ENCODE assay signal across 1 cellular context in genomic region chr5:55226027-55226933, GRCh38.
TF ChIP-seq lines count a peak whose summit lies in the region.

No MANE protein-coding gene starts in this region.

TF ChIP-seq in K562, 482 proteins besides CTCF, POLR2A, EP300 and RAD21 (continued from another document and continues in another):
- TF ChIP-seq RBFOX2 (IDR thresholded peaks at IDR 0.05; ENCODE audit: low read depth, low read length): peak; percentile 72
- TF ChIP-seq ATF3 (IDR thresholded peaks at IDR 0.05): no peak
- no peak for TF ChIP-seq ATF3 (CRISPR knock-in tag; conservative IDR thresholded peaks at IDR 0.05)
- TF ChIP-seq SNAPC5 (CRISPR knock-in tag; IDR thresholded peaks at IDR 0.05): no peak
- TF ChIP-seq FOXK1 (CRISPR knock-in tag; IDR thresholded peaks at IDR 0.05; ENCODE audit: borderline replicate concordance): 0 out of 2 replicates have a peak, but pooled peaks have one; percentile 39
- TF ChIP-seq CTBP1 (IDR thresholded peaks at IDR 0.05; ENCODE audit: borderline replicate concordance): peak; percentile 51
- TF ChIP-seq ZNF121 (CRISPR knock-in tag; conservative IDR thresholded peaks at IDR 0.05): no peak
- no peak for TF ChIP-seq THRA (IDR thresholded peaks at IDR 0.05)
- TF ChIP-seq ZNF277 (CRISPR knock-in tag; IDR thresholded peaks at IDR 0.05; ENCODE audit: borderline replicate concordance): no peak
- no peak for TF ChIP-seq SRF (CRISPR knock-in tag; IDR thresholded peaks at IDR 0.05)
- TF ChIP-seq ZNF232 (CRISPR knock-in tag; IDR thresholded peaks at IDR 0.05): no peak; the same call in 1 of the 2 replicates
- TF ChIP-seq, protein P1, sequence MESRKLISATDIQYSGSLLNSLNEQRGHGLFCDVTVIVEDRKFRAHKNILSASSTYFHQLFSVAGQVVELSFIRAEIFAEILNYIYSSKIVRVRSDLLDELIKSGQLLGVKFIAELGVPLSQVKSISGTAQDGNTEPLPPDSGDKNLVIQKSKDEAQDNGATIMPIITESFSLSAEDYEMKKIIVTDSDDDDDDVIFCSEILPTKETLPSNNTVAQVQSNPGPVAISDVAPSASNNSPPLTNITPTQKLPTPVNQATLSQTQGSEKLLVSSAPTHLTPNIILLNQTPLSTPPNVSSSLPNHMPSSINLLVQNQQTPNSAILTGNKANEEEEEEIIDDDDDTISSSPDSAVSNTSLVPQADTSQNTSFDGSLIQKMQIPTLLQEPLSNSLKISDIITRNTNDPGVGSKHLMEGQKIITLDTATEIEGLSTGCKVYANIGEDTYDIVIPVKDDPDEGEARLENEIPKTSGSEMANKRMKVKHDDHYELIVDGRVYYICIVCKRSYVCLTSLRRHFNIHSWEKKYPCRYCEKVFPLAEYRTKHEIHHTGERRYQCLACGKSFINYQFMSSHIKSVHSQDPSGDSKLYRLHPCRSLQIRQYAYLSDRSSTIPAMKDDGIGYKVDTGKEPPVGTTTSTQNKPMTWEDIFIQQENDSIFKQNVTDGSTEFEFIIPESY (CRISPR knock-in tag; IDR thresholded peaks at IDR 0.05): peak; percentile 47; the same call in 1 of the 2 replicates
- peak; percentile 48; the same call in 1 of the 2 replicates for TF ChIP-seq ETV5 (CRISPR knock-in tag; IDR thresholded peaks at IDR 0.05; ENCODE audit: low read depth)
- TF ChIP-seq ZNF124 (CRISPR knock-in tag; IDR thresholded peaks at IDR 0.05): no peak
- TF ChIP-seq NRF1 (conservative IDR thresholded peaks at IDR 0.05 in 1 of 2, IDR thresholded peaks at IDR 0.05 in 1 of 2): peak; percentile 84 to 87
- TF ChIP-seq ZKSCAN1 (IDR thresholded peaks at IDR 0.05; ENCODE audit: low read depth, low read length): no peak
- TF ChIP-seq, protein P2, sequence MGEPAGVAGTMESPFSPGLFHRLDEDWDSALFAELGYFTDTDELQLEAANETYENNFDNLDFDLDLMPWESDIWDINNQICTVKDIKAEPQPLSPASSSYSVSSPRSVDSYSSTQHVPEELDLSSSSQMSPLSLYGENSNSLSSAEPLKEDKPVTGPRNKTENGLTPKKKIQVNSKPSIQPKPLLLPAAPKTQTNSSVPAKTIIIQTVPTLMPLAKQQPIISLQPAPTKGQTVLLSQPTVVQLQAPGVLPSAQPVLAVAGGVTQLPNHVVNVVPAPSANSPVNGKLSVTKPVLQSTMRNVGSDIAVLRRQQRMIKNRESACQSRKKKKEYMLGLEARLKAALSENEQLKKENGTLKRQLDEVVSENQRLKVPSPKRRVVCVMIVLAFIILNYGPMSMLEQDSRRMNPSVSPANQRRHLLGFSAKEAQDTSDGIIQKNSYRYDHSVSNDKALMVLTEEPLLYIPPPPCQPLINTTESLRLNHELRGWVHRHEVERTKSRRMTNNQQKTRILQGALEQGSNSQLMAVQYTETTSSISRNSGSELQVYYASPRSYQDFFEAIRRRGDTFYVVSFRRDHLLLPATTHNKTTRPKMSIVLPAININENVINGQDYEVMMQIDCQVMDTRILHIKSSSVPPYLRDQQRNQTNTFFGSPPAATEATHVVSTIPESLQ (CRISPR knock-in tag; IDR thresholded peaks at IDR 0.05): 0 out of 2 replicates have a peak, but pooled peaks have one; percentile 44
- TF ChIP-seq, protein P3, sequence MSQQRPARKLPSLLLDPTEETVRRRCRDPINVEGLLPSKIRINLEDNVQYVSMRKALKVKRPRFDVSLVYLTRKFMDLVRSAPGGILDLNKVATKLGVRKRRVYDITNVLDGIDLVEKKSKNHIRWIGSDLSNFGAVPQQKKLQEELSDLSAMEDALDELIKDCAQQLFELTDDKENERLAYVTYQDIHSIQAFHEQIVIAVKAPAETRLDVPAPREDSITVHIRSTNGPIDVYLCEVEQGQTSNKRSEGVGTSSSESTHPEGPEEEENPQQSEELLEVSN (IDR thresholded peaks at IDR 0.05; ENCODE audit: borderline replicate concordance in 1 of 2, extremely low read depth in 1 of 2, insufficient read depth in 1 of 2, insufficient read length in 1 of 2, low read depth in 1 of 2, low read length in 1 of 2, poor library complexity in 1 of 2, severe bottlenecking in 1 of 2): peak in 1 of 2 experiments; percentile 91
- TF ChIP-seq ZNF3 (CRISPR knock-in tag; IDR thresholded peaks at IDR 0.05): no peak
- no peak for TF ChIP-seq GATAD2B (IDR thresholded peaks at IDR 0.05; ENCODE audit: borderline replicate concordance)
- TF ChIP-seq ZNF561 (CRISPR knock-in tag; conservative IDR thresholded peaks at IDR 0.05): no peak
- TF ChIP-seq, protein P4, sequence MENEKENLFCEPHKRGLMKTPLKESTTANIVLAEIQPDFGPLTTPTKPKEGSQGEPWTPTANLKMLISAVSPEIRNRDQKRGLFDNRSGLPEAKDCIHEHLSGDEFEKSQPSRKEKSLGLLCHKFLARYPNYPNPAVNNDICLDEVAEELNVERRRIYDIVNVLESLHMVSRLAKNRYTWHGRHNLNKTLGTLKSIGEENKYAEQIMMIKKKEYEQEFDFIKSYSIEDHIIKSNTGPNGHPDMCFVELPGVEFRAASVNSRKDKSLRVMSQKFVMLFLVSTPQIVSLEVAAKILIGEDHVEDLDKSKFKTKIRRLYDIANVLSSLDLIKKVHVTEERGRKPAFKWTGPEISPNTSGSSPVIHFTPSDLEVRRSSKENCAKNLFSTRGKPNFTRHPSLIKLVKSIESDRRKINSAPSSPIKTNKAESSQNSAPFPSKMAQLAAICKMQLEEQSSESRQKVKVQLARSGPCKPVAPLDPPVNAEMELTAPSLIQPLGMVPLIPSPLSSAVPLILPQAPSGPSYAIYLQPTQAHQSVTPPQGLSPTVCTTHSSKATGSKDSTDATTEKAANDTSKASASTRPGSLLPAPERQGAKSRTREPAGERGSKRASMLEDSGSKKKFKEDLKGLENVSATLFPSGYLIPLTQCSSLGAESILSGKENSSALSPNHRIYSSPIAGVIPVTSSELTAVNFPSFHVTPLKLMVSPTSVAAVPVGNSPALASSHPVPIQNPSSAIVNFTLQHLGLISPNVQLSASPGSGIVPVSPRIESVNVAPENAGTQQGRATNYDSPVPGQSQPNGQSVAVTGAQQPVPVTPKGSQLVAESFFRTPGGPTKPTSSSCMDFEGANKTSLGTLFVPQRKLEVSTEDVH (IDR thresholded peaks at IDR 0.05; ENCODE audit: low read depth, partially characterized antibody): no peak
- no peak for TF ChIP-seq ARID1B (IDR thresholded peaks at IDR 0.05)
- no peak for TF ChIP-seq ZNF280B (CRISPR knock-in tag; IDR thresholded peaks at IDR 0.05)
- no peak for TF ChIP-seq ZEB2 (IDR thresholded peaks at IDR 0.05)
- no peak for TF ChIP-seq NR2F6 (CRISPR knock-in tag; IDR thresholded peaks at IDR 0.05)
- no peak for TF ChIP-seq PRPF4 (IDR thresholded peaks at IDR 0.05; ENCODE audit: insufficient read depth, low read depth, low read length, poor library complexity, severe bottlenecking)
- no peak for TF ChIP-seq THRAP3 (IDR thresholded peaks at IDR 0.05; ENCODE audit: borderline replicate concordance)
- TF ChIP-seq, protein P5, sequence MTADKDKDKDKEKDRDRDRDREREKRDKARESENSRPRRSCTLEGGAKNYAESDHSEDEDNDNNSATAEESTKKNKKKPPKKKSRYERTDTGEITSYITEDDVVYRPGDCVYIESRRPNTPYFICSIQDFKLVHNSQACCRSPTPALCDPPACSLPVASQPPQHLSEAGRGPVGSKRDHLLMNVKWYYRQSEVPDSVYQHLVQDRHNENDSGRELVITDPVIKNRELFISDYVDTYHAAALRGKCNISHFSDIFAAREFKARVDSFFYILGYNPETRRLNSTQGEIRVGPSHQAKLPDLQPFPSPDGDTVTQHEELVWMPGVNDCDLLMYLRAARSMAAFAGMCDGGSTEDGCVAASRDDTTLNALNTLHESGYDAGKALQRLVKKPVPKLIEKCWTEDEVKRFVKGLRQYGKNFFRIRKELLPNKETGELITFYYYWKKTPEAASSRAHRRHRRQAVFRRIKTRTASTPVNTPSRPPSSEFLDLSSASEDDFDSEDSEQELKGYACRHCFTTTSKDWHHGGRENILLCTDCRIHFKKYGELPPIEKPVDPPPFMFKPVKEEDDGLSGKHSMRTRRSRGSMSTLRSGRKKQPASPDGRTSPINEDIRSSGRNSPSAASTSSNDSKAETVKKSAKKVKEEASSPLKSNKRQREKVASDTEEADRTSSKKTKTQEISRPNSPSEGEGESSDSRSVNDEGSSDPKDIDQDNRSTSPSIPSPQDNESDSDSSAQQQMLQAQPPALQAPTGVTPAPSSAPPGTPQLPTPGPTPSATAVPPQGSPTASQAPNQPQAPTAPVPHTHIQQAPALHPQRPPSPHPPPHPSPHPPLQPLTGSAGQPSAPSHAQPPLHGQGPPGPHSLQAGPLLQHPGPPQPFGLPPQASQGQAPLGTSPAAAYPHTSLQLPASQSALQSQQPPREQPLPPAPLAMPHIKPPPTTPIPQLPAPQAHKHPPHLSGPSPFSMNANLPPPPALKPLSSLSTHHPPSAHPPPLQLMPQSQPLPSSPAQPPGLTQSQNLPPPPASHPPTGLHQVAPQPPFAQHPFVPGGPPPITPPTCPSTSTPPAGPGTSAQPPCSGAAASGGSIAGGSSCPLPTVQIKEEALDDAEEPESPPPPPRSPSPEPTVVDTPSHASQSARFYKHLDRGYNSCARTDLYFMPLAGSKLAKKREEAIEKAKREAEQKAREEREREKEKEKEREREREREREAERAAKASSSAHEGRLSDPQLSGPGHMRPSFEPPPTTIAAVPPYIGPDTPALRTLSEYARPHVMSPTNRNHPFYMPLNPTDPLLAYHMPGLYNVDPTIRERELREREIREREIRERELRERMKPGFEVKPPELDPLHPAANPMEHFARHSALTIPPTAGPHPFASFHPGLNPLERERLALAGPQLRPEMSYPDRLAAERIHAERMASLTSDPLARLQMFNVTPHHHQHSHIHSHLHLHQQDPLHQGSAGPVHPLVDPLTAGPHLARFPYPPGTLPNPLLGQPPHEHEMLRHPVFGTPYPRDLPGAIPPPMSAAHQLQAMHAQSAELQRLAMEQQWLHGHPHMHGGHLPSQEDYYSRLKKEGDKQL (CRISPR knock-in tag; IDR thresholded peaks at IDR 0.05; ENCODE audit: borderline replicate concordance): no peak
- no peak for TF ChIP-seq SFPQ (IDR thresholded peaks at IDR 0.05; ENCODE audit: low read depth, low read length)
- peak; percentile 42 for TF ChIP-seq TBP (optimal IDR thresholded peaks at IDR 0.05; ENCODE audit: low read depth, low read length)
- no peak for TF ChIP-seq HDAC1 (IDR thresholded peaks at IDR 0.05)
- no peak for TF ChIP-seq HNRNPK (IDR thresholded peaks at IDR 0.05; ENCODE audit: low read depth, low read length, poor library complexity, severe bottlenecking)
- TF ChIP-seq MNT (conservative IDR thresholded peaks at IDR 0.05): peak in 1 of 2 experiments; percentile 42; a peak in 1 of 4 replicates
